8 cellular contexts compared by ENCODE assay signal in genomic region chr21:31180256-31181088, GRCh38.
DNase-seq lines count a peak whose midpoint lies in the region; ATAC-seq and TF ChIP-seq lines count a peak whose summit lies in the region.

No MANE protein-coding gene starts in this region.

- peaks cover 9% of the 10 kb centered on the region for H3K4me1 Mint-ChIP-seq in mesothelial cell of epicardium

- H3K36me3 Mint-ChIP-seq in mesothelial cell of epicardium, result peaks cover 21% of the 10 kb centered on the region

- no peak overlapping the region for H3K27ac ChIP-seq in RWPE1

- ATAC-seq in GM19035 (IDR thresholded peaks at IDR 0.05; ENCODE audit: unreplicated experiment) (no peak), GM21390 (IDR thresholded peaks at IDR 0.05; ENCODE audit: unreplicated experiment) (no peak), GM18520 (IDR thresholded peaks at IDR 0.05; ENCODE audit: unreplicated experiment) (no peak)

- DNase-seq in DMS79 (lab: John Stamatoyannopoulos, UW) (peak; percentile 0), HT-29 (ENCODE audit: low spot score) (peak; percentile 37), RWPE1 (ENCODE audit: low spot score) (peak; percentile 44), dermis blood vessel endothelial cell (peak; percentile 58), mesothelial cell of epicardium (ENCODE audit: low spot score in 2 of 2, unreplicated experiment in 2 of 2) (no peak)

- H3K9me3 Mint-ChIP-seq in mesothelial cell of epicardium, result no peaks in the 10 kb centered on the region

- TF ChIP-seq CTCF in RWPE1 (conservative IDR thresholded peaks at IDR 0.05; ENCODE audit: low read depth) (peak; percentile 66), mesothelial cell of epicardium (IDR thresholded peaks at IDR 0.05; ENCODE audit: unreplicated experiment) (peak; percentile 24)

- no peaks in the 10 kb centered on the region for H3K27me3 Mint-ChIP-seq in mesothelial cell of epicardium (ENCODE audit: low read depth)

- no peak overlapping the region for H3K27ac Mint-ChIP-seq in mesothelial cell of epicardium

- H3K4me3 Mint-ChIP-seq in mesothelial cell of epicardium, result no peak overlapping the region

- POLR2A ChIA-PET in RWPE1 (lab: Yijun Ruan, JAX; ENCODE audit: low non-redundant PET), result no interaction called here

- CTCF ChIA-PET in RWPE1 (lab: Yijun Ruan, JAX), result interaction anchor here (0.6 to 1.3 kb wide), 12 partner anchors 8 to 627 kb away, joined by 3 to 9 read pairs (median 3); no protein-coding TSS in a partner anchor

Comparison
In these comparisons a context has a peak if more than half of its experiments do, and no peak if none do; other contexts are left out.
1. DNase-seq: peak in DMS79 (single experiment), HT-29 (single experiment), RWPE1 (single experiment) and dermis blood vessel endothelial cell (single experiment); none in mesothelial cell of epicardium (0 of 2).